In the genomic region with DNA sequence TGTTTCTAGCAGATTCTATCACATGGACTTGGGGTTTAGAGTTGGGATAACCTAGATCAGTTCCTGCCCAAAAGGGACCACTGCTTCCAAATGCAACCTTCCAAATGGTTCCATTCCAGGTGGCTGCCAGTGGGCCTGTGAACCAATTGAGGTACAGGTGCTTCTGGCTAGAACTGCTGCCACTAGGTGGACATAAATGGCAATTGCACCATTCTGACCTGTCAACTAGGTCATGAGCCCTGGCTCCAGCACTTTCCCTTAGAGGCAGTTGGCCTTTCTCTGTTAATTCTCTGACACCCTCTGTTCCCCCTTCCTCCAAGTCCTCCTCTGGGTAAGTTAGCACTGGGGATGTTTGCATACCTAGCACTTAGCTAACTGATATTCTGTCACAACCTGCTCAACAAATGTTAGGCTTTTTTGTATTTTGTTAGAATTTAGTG, we compare ENCODE assay signal across 8 cellular contexts. TPM values are rescaled to one million over a fixed set of nuclear protein-coding genes. Genes with fewer than 3 reads are reported as not detected.
DNase-seq lines count a peak whose midpoint lies in the region; ATAC-seq and TF ChIP-seq lines count a peak whose summit lies in the region.

No MANE protein-coding gene starts in this region.

- H3K36me3 ChIP-seq in GM06990 (ENCODE audit: control insufficient read depth, insufficient read depth, low read length), result no peaks in the 10 kb centered on the region

- H3K4me1 Mint-ChIP-seq in natural killer cell treated with Interleukin-12 subunit alpha and Interleukin-12 subunit beta and Interleukin-15 and Interleukin-18, amount 100 ng/mL, for 72 hours (ENCODE audit: low read depth in 2 of 2), result peaks cover 6 to 8% of the 10 kb centered on the region in 2 donors

- no peak overlapping the region for H3K27ac Mint-ChIP-seq in natural killer cell treated with Interleukin-12 subunit alpha and Interleukin-12 subunit beta and Interleukin-15 and Interleukin-18, amount 100 ng/mL, for 72 hours

- DNase-seq in GM06990 (ENCODE audit: extremely low read depth, insufficient read length), result peak; percentile 8
- no peak for DNase-seq in HFF-Myc (ENCODE audit: extremely low read depth, low read depth)
- DNase-seq in NCI-H2171 treated with DMSO at 0.1 percent for 48 hours (lab: John Stamatoyannopoulos, UW), result peak; percentile 54
- DNase-seq in dermis blood vessel endothelial cell, result peak; percentile 64
- DNase-seq in natural killer cell treated with Interleukin-12 subunit alpha and Interleukin-12 subunit beta and Interleukin-15 and Interleukin-18, amount 100 ng/mL, for 72 hours (ENCODE audit: low spot score), result peak; percentile 66

- TF ChIP-seq CTCF in GM06990 (IDR thresholded peaks at IDR 0.05; ENCODE audit: insufficient read depth, low read length, poor library complexity, severe bottlenecking) (peak; percentile 78), HFF-Myc (IDR thresholded peaks at IDR 0.05; ENCODE audit: low read depth, low read length, missing control alignments) (peak; percentile 58)

- no peak overlapping the region for H3K4me3 Mint-ChIP-seq in natural killer cell treated with Interleukin-12 subunit alpha and Interleukin-12 subunit beta and Interleukin-15 and Interleukin-18, amount 100 ng/mL, for 72 hours

- no peaks in the 10 kb centered on the region for H3K27me3 ChIP-seq in GM06990 (replicated peaks; ENCODE audit: control insufficient read depth, insufficient read depth, low read length)

- H3K4me3 ChIP-seq in GM06990 (replicated peaks; ENCODE audit: low read depth, low read length) (no peak overlapping the region), HFF-Myc (replicated peaks; ENCODE audit: low read depth, low read length) (no peak overlapping the region)

- H3K36me3 Mint-ChIP-seq in natural killer cell treated with Interleukin-12 subunit alpha and Interleukin-12 subunit beta and Interleukin-15 and Interleukin-18, amount 100 ng/mL, for 72 hours, result no peaks in the 10 kb centered on the region

- no peaks in the 10 kb centered on the region for H3K9me3 Mint-ChIP-seq in natural killer cell treated with Interleukin-12 subunit alpha and Interleukin-12 subunit beta and Interleukin-15 and Interleukin-18, amount 100 ng/mL, for 72 hours

- H3K27me3 Mint-ChIP-seq in natural killer cell treated with Interleukin-12 subunit alpha and Interleukin-12 subunit beta and Interleukin-15 and Interleukin-18, amount 100 ng/mL, for 72 hours, result peaks cover 0 to 8% of the 10 kb centered on the region in 2 donors

- ATAC-seq in activated CD4-positive, CD25-positive, alpha-beta regulatory T cell treated with anti-CD3 and anti-CD28 coated beads, Interleukin-2, amount 50 U/mL, for 24 hours, result peak; percentile 80 to 84
- ATAC-seq in natural killer cell treated with Interleukin-12 subunit alpha and Interleukin-12 subunit beta and Interleukin-15 and Interleukin-18, amount 100 ng/mL, for 72 hours, result peak; percentile 62 to 74
- ATAC-seq in HG03095 (IDR thresholded peaks at IDR 0.05; ENCODE audit: unreplicated experiment), result no peak
- no peak for ATAC-seq in GM19023 (IDR thresholded peaks at IDR 0.05; ENCODE audit: unreplicated experiment)

RNA-seq across cellular contexts. Expression of gene HEMGN, which starts 16.6 kb away (rescaled TPM):
- not detected in 2 replicates for total RNA-seq in dermis blood vessel endothelial cell
- not detected for total RNA-seq in natural killer cell treated with Interleukin-12 subunit alpha and Interleukin-12 subunit beta and Interleukin-15 and Interleukin-18, amount 100 ng/mL, for 72 hours

RNA-seq across cellular contexts. Expression of gene ANP32B, which starts 28.6 kb away (rescaled TPM):
- total RNA-seq in dermis blood vessel endothelial cell, result 6.0 and 12.9 TPM in 2 replicates
- total RNA-seq in natural killer cell treated with Interleukin-12 subunit alpha and Interleukin-12 subunit beta and Interleukin-15 and Interleukin-18, amount 100 ng/mL, for 72 hours, result 100 to 1,000 TPM; 160 to 345 TPM

RNA-seq across cellular contexts. Expression of gene TRMO, which starts 32.3 kb away (rescaled TPM):
- 18.5 and 19.2 TPM in 2 replicates for total RNA-seq in dermis blood vessel endothelial cell
- total RNA-seq in natural killer cell treated with Interleukin-12 subunit alpha and Interleukin-12 subunit beta and Interleukin-15 and Interleukin-18, amount 100 ng/mL, for 72 hours, result 10 to 100 TPM; 13.8 to 18.2 TPM

Comparison
In these comparisons a context has a peak if more than half of its experiments do, and no peak if none do; other contexts are left out.
1. ATAC-seq: peak in activated CD4-positive, CD25-positive, alpha-beta regulatory T cell treated with anti-CD3 and anti-CD28 coated beads, Interleukin-2, amount 50 U/mL, for 24 hours (2 of 2) and natural killer cell treated with Interleukin-12 subunit alpha and Interleukin-12 subunit beta and Interleukin-15 and Interleukin-18, amount 100 ng/mL, for 72 hours (2 of 2); none in HG03095 (single experiment) and GM19023 (single experiment).
2. RNA of gene ANP32B, which starts 28.6 kb away (total RNA-seq): 160 to 345 TPM in natural killer cell treated with Interleukin-12 subunit alpha and Interleukin-12 subunit beta and Interleukin-15 and Interleukin-18, amount 100 ng/mL, for 72 hours; 6.0 to 12.9 TPM in dermis blood vessel endothelial cell; every median in the first group is over 10 times any median in the second.